In the genomic region with DNA sequence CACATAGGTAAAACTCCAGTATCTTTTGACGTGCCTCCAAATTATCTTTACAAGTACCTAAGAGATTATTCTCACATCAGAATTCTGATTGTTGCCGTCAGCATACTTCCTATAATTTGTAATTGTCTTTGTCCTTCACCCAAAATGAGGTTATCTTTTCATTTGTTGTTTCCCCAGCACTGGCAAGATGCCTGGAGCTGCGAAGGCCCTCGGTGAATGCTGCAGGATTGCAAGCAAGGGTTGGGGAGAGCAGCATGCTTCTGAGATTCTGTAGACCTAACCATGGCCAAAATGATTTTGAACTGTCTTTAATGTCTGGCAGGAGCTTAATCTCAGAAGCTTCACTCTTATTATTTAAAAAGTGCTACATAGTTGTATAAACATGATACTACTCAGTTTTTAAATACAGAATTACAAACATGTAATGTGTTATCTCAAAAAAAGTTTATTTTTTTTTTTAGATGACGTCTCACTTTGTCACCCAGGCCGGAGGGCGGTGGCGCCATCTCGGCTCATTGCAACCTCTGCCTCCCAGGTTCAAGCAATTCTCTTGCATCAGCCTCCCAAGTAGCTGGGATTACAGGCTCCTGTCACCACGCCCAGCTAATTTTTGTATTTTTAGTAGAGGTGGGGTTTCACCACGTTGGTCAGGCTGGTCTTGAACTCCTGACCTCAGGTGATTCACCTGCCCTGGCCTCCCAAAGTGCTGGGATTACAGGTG, we compare ENCODE assay signal across 22 cellular contexts.
DNase-seq lines count a peak whose midpoint lies in the region; ATAC-seq and TF ChIP-seq lines count a peak whose summit lies in the region.
"Had no signal": no experiment of that assay in that cellular context is flagged by ENCODE, and none has a peak within 500 bp of the region (broad histone marks: within the 10 kb centered on the region; RNA-seq: fewer than 3 reads in every experiment).

No MANE protein-coding gene starts in this region.

- H3K27me3 ChIP-seq in adrenal gland (no peaks in the 10 kb centered on the region), spleen (replicated peaks in 1 of 7) (no peaks in the 10 kb centered on the region)
- H3K27me3 ChIP-seq: BLaER1 had no signal

- H3K4me3 Mint-ChIP-seq in memory B cell: no peak overlapping the region
- H3K4me3 Mint-ChIP-seq: B cell; CD4-positive, CD25-positive, alpha-beta regulatory T cell; CD8-positive, alpha-beta T cell; GM23338; H9 had no signal

- H2AFZ ChIP-seq in OCI-LY7 (ENCODE audit: low read length): no peak overlapping the region
- H2AFZ ChIP-seq: GM23338 had no signal

- TF ChIP-seq CTCF in adrenal gland (IDR thresholded peaks at IDR 0.05) (no peak), choroid plexus epithelial cell (conservative IDR thresholded peaks at IDR 0.05; ENCODE audit: low read depth, low read length) (no peak), spleen (IDR thresholded peaks at IDR 0.05 in 8 of 11, conservative IDR thresholded peaks at IDR 0.05 in 3 of 11) (no peak), OCI-LY7 (conservative IDR thresholded peaks at IDR 0.05; ENCODE audit: low read length) (no peak)

- H3K36me3 ChIP-seq in adrenal gland (replicated peaks in 1 of 2) (peaks cover 0 to 13% of the 10 kb centered on the region in 2 donors), spleen (peaks cover 3 to 67% (median 32%) of the 10 kb centered on the region in 6 donors), OCI-LY7 (ENCODE audit: insufficient read depth, low read length) (peaks cover 82% of the 10 kb centered on the region)

- peak; percentile 76 to 91 (median 85) for DNase-seq in adrenal gland
- DNase-seq in choroid plexus epithelial cell (ENCODE audit: low read depth): peak; percentile 48
- DNase-seq in memory B cell (ENCODE audit: low spot score in 2 of 2): no peak
- no peak for DNase-seq in spleen
- no peak for DNase-seq in OCI-LY7 (ENCODE audit: low spot score)
- DNase-seq in LoVo (ENCODE audit: low spot score): no peak
- DNase-seq in SIG-M5 (lab: John Stamatoyannopoulos, UW): no peak
- DNase-seq: Caco-2; CD4-positive, CD25-positive, alpha-beta regulatory T cell; CD8-positive, alpha-beta T cell; DMS153; DMS79; EL; GDM1; H9 had no signal

- H3K4me1 ChIP-seq in adrenal gland (replicated peaks in 1 of 2): peaks cover 20 to 45% of the 10 kb centered on the region in 2 donors
- peaks cover under 1 to 53% (median 25%) of the 10 kb centered on the region in 6 donors for H3K4me1 ChIP-seq in spleen
- peaks cover 13% of the 10 kb centered on the region for H3K4me1 ChIP-seq in OCI-LY7 (ENCODE audit: insufficient read depth, low read length, poor library complexity, severe bottlenecking)
- H3K4me1 ChIP-seq: Caco-2 had no signal

- 40 to 53% (median 50%) methylated on average over 11 of the region's 11 CpGs for WGBS in adrenal gland, 4 donors
- 70 to 91% (median 80%) methylated on average over 11 of the region's 11 CpGs for WGBS in spleen, 5 donors

- H3K9me3 ChIP-seq in adrenal gland (replicated peaks in 1 of 3) (no peaks in the 10 kb centered on the region), spleen (peaks cover 0 to 7% (median 0%) of the 10 kb centered on the region in 8 donors), OCI-LY7 (ENCODE audit: low read length) (no peaks in the 10 kb centered on the region)
- H3K9me3 ChIP-seq: Caco-2 had no signal

- H4K20me1 ChIP-seq in OCI-LY7 (ENCODE audit: insufficient read depth, low read length): no peaks in the 10 kb centered on the region
- H4K20me1 ChIP-seq: BLaER1 had no signal

- H3K27me3 Mint-ChIP-seq in memory B cell: no peaks in the 10 kb centered on the region
- H3K27me3 Mint-ChIP-seq: B cell; CD4-positive, CD25-positive, alpha-beta regulatory T cell had no signal

- peaks cover 39% of the 10 kb centered on the region for H3K4me1 Mint-ChIP-seq in memory B cell
- H3K4me1 Mint-ChIP-seq: GM23338, H9 had no signal

- CTCF ChIA-PET in OCI-LY7 (lab: Charles Lee; ENCODE audit: unreplicated experiment): no interaction called here

- TF ChIP-seq POLR2A in adrenal gland (IDR thresholded peaks at IDR 0.05) (no peak), spleen (IDR thresholded peaks at IDR 0.05) (no peak)

- no peaks in the 10 kb centered on the region for H3K9me2 ChIP-seq in OCI-LY7 (ENCODE audit: insufficient read depth, low read length)

- ATAC-seq in memory B cell (ENCODE audit: low read depth) (no peak), GM19351 (IDR thresholded peaks at IDR 0.05; ENCODE audit: unreplicated experiment) (no peak)
- ATAC-seq: CD8-positive, alpha-beta T cell; GM12878; GM23338; HCT116 had no signal

- H3K79me2 ChIP-seq in OCI-LY7 (ENCODE audit: insufficient read depth, low read depth, low read length): no peaks in the 10 kb centered on the region

- peaks cover 49% of the 10 kb centered on the region for H3K36me3 Mint-ChIP-seq in memory B cell

- peaks cover 8% of the 10 kb centered on the region for H3K9me3 Mint-ChIP-seq in memory B cell
- H3K9me3 Mint-ChIP-seq: CD4-positive, CD25-positive, alpha-beta regulatory T cell; CD8-positive, alpha-beta T cell; GM23338; H9 had no signal

- no TSS peak for BruUV-seq in OCI-LY7 (replicated peaks; lab: Mats Ljungman, UMichigan)

- H3K4me2 ChIP-seq in OCI-LY7 (ENCODE audit: low read length): no peak overlapping the region
- H3K4me2 ChIP-seq: BLaER1, GM23338 had no signal

- POLR2A ChIA-PET in OCI-LY7 (lab: Charles Lee): interaction anchor here (1.3 kb wide), 1 partner anchor 9 kb away, joined by 3 read pairs; no protein-coding TSS in a partner anchor

- peak overlapping the region; percentile 35 to 68 (median 63) for H3K27ac ChIP-seq in adrenal gland
- peak overlapping the region in 6 of 8 donors; percentile 38 to 75 (median 60) for H3K27ac ChIP-seq in spleen
- no peak overlapping the region for H3K27ac ChIP-seq in OCI-LY7 (ENCODE audit: low read depth, low read length, poor library complexity, severe bottlenecking)
- H3K27ac ChIP-seq: BLaER1, C4-2B had no signal

- H3K27ac Mint-ChIP-seq in memory B cell: peak overlapping the region; percentile 80
- H3K27ac Mint-ChIP-seq: CD8-positive, alpha-beta T cell; GM23338 had no signal

- H3K4me3 ChIP-seq in adrenal gland (no peak overlapping the region), choroid plexus epithelial cell (ENCODE audit: low read depth, low read length) (no peak overlapping the region), spleen (no peak overlapping the region), OCI-LY7 (ENCODE audit: low read depth, low read length, poor library complexity, severe bottlenecking) (no peak overlapping the region)
- H3K4me3 ChIP-seq: BLaER1, GM12878, GM23338 had no signal

- intact Hi-C loops in adrenal gland (cut with DNase I): no loop called here
- intact Hi-C loops in spleen (cut with DNase I; ENCODE audit: low total_unique reads): no loop called here
- intact Hi-C loops in OCI-LY7 (cut with micrococcal nuclease; ENCODE audit: unreplicated experiment): no loop called here

Comparison
In these comparisons a context has a peak if more than half of its experiments do, and no peak if none do; other contexts are left out.
1. DNase-seq: peak in adrenal gland (7 of 7) and choroid plexus epithelial cell (single experiment); none in memory B cell (0 of 2), spleen (single experiment), OCI-LY7 (single experiment), LoVo (single experiment) and SIG-M5 (single experiment).